In genomic region chr11:1652778-1653540, GRCh38 we compare ENCODE assay signal across 9 cellular contexts. TPM values are rescaled to one million over a fixed set of nuclear protein-coding genes. Genes with fewer than 3 reads are reported as not detected.
DNase-seq lines count a peak whose midpoint lies in the region; ATAC-seq and TF ChIP-seq lines count a peak whose summit lies in the region.
"Had no signal": no experiment of that assay in that cellular context is flagged by ENCODE, and none has a peak within 500 bp of the region (broad histone marks: within the 10 kb centered on the region; RNA-seq: fewer than 3 reads in every experiment).

No MANE protein-coding gene starts in this region.

- H3K4me1 Mint-ChIP-seq in CD4-positive, alpha-beta memory T cell, result peaks cover 0 to 2% (median under 1%) of the 10 kb centered on the region in 4 donors
- H3K4me1 Mint-ChIP-seq in HFFc6 (ENCODE audit: low read depth), result no peaks in the 10 kb centered on the region

- peak; percentile 80 to 87 for ATAC-seq in activated naive CD4-positive, alpha-beta T cell treated with anti-CD3 and anti-CD28 coated beads, Interleukin-2, amount 50 U/mL, for 72 hours
- ATAC-seq in heart left ventricle (peak; percentile 59 to 89 (median 80)), aorta (ENCODE audit: low FRiP score) (peak; percentile 92), GM18867 (IDR thresholded peaks at IDR 0.05; ENCODE audit: unreplicated experiment) (no peak)

- H3K9me3 ChIP-seq in CD4-positive, alpha-beta memory T cell (ENCODE audit: control insufficient read depth in 1 of 2, low read length in 2 of 2), result no peaks in the 10 kb centered on the region
- H3K9me3 ChIP-seq in heart left ventricle, result no peaks in the 10 kb centered on the region
- H3K9me3 ChIP-seq in prostate gland, result no peaks in the 10 kb centered on the region
- H3K9me3 ChIP-seq in aorta (ENCODE audit: control insufficient read depth, low read length), result no peaks in the 10 kb centered on the region

- H3K27ac ChIP-seq in CD4-positive, alpha-beta memory T cell (ENCODE audit: low read depth, low read length), result no peak overlapping the region
- H3K27ac ChIP-seq in heart left ventricle (no peak overlapping the region), prostate gland (no peak overlapping the region), aorta (ENCODE audit: low read depth in 1 of 2, low read length in 2 of 2) (no peak overlapping the region)

- no peak for TF ChIP-seq POLR2A in heart left ventricle (IDR thresholded peaks at IDR 0.05)
- no peak for TF ChIP-seq POLR2A in prostate gland (IDR thresholded peaks at IDR 0.05)

- TF ChIP-seq CTCF in HFFc6 (IDR thresholded peaks at IDR 0.05), result peak; percentile 100
- TF ChIP-seq CTCF in heart left ventricle (IDR thresholded peaks at IDR 0.05), result peak; percentile 95 to 99 (median 97)
- peak; percentile 96 to 98 (median 97) for TF ChIP-seq CTCF in prostate gland (IDR thresholded peaks at IDR 0.05)

- CTCF ChIA-PET in CD4-positive, alpha-beta memory T cell (lab: Charles Lee; ENCODE audit: partially characterized antibody), result interaction anchor here (0.6 to 3.5 kb wide), 43 partner anchors 9 to 920 kb away, joined by 3 to 59 read pairs (median 4); partner anchors contain the start of genes KRTAP5-5, KRTAP5-6, LSP1 and SYT8

- peaks cover 7 to 15% of the 10 kb centered on the region in 2 donors for H3K27me3 Mint-ChIP-seq in CD4-positive, alpha-beta memory T cell
- peaks cover 53% of the 10 kb centered on the region for H3K27me3 Mint-ChIP-seq in HFFc6 (ENCODE audit: insufficient read depth)

- DNase-seq in CD4-positive, alpha-beta memory T cell, result peak; percentile 62 to 79 (median 72)
- DNase-seq in HFFc6, result peak; percentile 38
- DNase-seq in SKM-1 (lab: John Stamatoyannopoulos, UW; ENCODE audit: unreplicated experiment), result peak; percentile 29
- DNase-seq in activated naive CD4-positive, alpha-beta T cell treated with anti-CD3 and anti-CD28 coated beads, Interleukin-2, amount 50 U/mL, for 72 hours (ENCODE audit: low spot score in 2 of 2), result peak; percentile 72 to 85
- peak; percentile 67 to 89 (median 72) for DNase-seq in heart left ventricle
- DNase-seq in prostate gland (ENCODE audit: low spot score), result peak; percentile 54
- peak; percentile 78 to 94 for DNase-seq in aorta

- H3K9me3 Mint-ChIP-seq in CD4-positive, alpha-beta memory T cell, result no peaks in the 10 kb centered on the region
- no peaks in the 10 kb centered on the region for H3K9me3 Mint-ChIP-seq in HFFc6
- H3K9me3 Mint-ChIP-seq in activated naive CD4-positive, alpha-beta T cell treated with anti-CD3 and anti-CD28 coated beads, Interleukin-2, amount 50 U/mL, for 72 hours, result no peaks in the 10 kb centered on the region

- POLR2A ChIA-PET in CD4-positive, alpha-beta memory T cell (lab: Charles Lee; ENCODE audit: partially characterized antibody), result interaction anchor here (1.0 kb wide), 2 partner anchors 41 to 181 kb away, joined by 3 to 6 read pairs; no protein-coding TSS in a partner anchor

- intact Hi-C loops in CD4-positive, alpha-beta memory T cell (cut with micrococcal nuclease), result no loop called here
- intact Hi-C loops in heart left ventricle (cut with DNase I), result loop anchor here (1.0 to 10.0 kb wide), 11 partner anchors 39 to 504 kb away; partner anchors contain the start of gene SYT8 (in 2 of the 10)
- intact Hi-C loops in prostate gland (cut with DNase I), result loop anchor here (5.0 to 10.0 kb wide), 2 partner anchors 39 to 502 kb away; no protein-coding TSS in a partner anchor
- intact Hi-C loops in aorta (cut with DNase I), result loop anchor here (1.0 to 10.0 kb wide), 3 partner anchors 179 to 502 kb away; partner anchors contain the start of gene SYT8 (in 1 of the 2)

- H3K36me3 Mint-ChIP-seq in CD4-positive, alpha-beta memory T cell, result no peaks in the 10 kb centered on the region
- H3K36me3 Mint-ChIP-seq in HFFc6 (ENCODE audit: low read depth), result no peaks in the 10 kb centered on the region
- no peaks in the 10 kb centered on the region for H3K36me3 Mint-ChIP-seq in activated naive CD4-positive, alpha-beta T cell treated with anti-CD3 and anti-CD28 coated beads, Interleukin-2, amount 50 U/mL, for 72 hours

- peak overlapping the region in 1 of 7 donors; percentile 57 for H3K27ac Mint-ChIP-seq in CD4-positive, alpha-beta memory T cell
- no peak overlapping the region for H3K27ac Mint-ChIP-seq in HFFc6
- no peak overlapping the region for H3K27ac Mint-ChIP-seq in activated naive CD4-positive, alpha-beta T cell treated with anti-CD3 and anti-CD28 coated beads, Interleukin-2, amount 50 U/mL, for 72 hours

- H3K4me3 ChIP-seq in CD4-positive, alpha-beta memory T cell (ENCODE audit: low read length in 2 of 2), result no peak overlapping the region
- no peak overlapping the region for H3K4me3 ChIP-seq in heart left ventricle
- no peak overlapping the region for H3K4me3 ChIP-seq in prostate gland
- no peak overlapping the region for H3K4me3 ChIP-seq in aorta (ENCODE audit: low read length in 2 of 2)

- 20 to 37% (median 32%) methylated on average over 9 to 34 of the region's 34 CpGs for WGBS in heart left ventricle, 4 donors
- 32% methylated on average over 34 of the region's 34 CpGs for WGBS in prostate gland
- WGBS in aorta, 2 donors, result 33 to 35% methylated on average over 34 of the region's 34 CpGs

- H3K4me1 ChIP-seq in CD4-positive, alpha-beta memory T cell (ENCODE audit: insufficient read depth, low read length), result no peaks in the 10 kb centered on the region
- peaks cover 0 to 8% (median 0%) of the 10 kb centered on the region in 12 donors for H3K4me1 ChIP-seq in heart left ventricle
- no peaks in the 10 kb centered on the region for H3K4me1 ChIP-seq in prostate gland (replicated peaks)
- no peaks in the 10 kb centered on the region for H3K4me1 ChIP-seq in aorta (ENCODE audit: control insufficient read depth in 1 of 2, insufficient read depth in 2 of 2, low read length in 2 of 2)

- no peak overlapping the region for H3K4me3 Mint-ChIP-seq in CD4-positive, alpha-beta memory T cell
- no peak overlapping the region for H3K4me3 Mint-ChIP-seq in HFFc6

- no peaks in the 10 kb centered on the region for H3K36me3 ChIP-seq in CD4-positive, alpha-beta memory T cell (ENCODE audit: insufficient read depth, low read length)
- H3K36me3 ChIP-seq in heart left ventricle, result no peaks in the 10 kb centered on the region
- H3K36me3 ChIP-seq in prostate gland, result no peaks in the 10 kb centered on the region
- no peaks in the 10 kb centered on the region for H3K36me3 ChIP-seq in aorta (ENCODE audit: control insufficient read depth in 1 of 2, insufficient read depth in 2 of 2, low read length in 1 of 2)

- H3K27me3 ChIP-seq in CD4-positive, alpha-beta memory T cell (ENCODE audit: insufficient read depth, low read length), result no peaks in the 10 kb centered on the region
- H3K27me3 ChIP-seq in heart left ventricle (peaks cover 0 to 27% (median 0%) of the 10 kb centered on the region in 9 donors), prostate gland (replicated peaks; ENCODE audit: insufficient read depth) (no peaks in the 10 kb centered on the region), aorta (ENCODE audit: control insufficient read depth in 1 of 2, insufficient read depth in 2 of 2, low read length in 1 of 2) (no peaks in the 10 kb centered on the region)

RNA-seq across cellular contexts. Expression of gene KRTAP5-5, which starts 23.4 kb away (rescaled TPM):
- total RNA-seq in CD4-positive, alpha-beta memory T cell, result not detected
- polyA plus RNA-seq in CD4-positive, alpha-beta memory T cell, result not detected
- total RNA-seq in HFFc6 (2021; fragmentation: NEBNext Ultra II Directional; extraction: Animal tissue kit (Norgen Biotek cat#: 25700)), result not detected
- not detected for total RNA-seq in activated naive CD4-positive, alpha-beta T cell treated with anti-CD3 and anti-CD28 coated beads, Interleukin-2, amount 50 U/mL, for 72 hours
- total RNA-seq in heart left ventricle, result not detected
- not detected for polyA plus RNA-seq in heart left ventricle
- total RNA-seq in prostate gland, result not detected
- total RNA-seq in aorta, result not detected
- polyA plus RNA-seq in aorta, result not detected
- total RNA-seq: T-helper 2 cell treated with Interferon-gamma antibody and Interleukin-4, amounts not matched to agents 100 ng/mL and 5 ng/mL, for 36 hours had no signal

RNA-seq across cellular contexts. Expression of gene KRTAP5-4, which starts 31.0 kb away (rescaled TPM):
- not detected for total RNA-seq in CD4-positive, alpha-beta memory T cell
- not detected for polyA plus RNA-seq in CD4-positive, alpha-beta memory T cell
- total RNA-seq in HFFc6 (2021; fragmentation: NEBNext Ultra II Directional; extraction: Animal tissue kit (Norgen Biotek cat#: 25700)), result not detected
- total RNA-seq in activated naive CD4-positive, alpha-beta T cell treated with anti-CD3 and anti-CD28 coated beads, Interleukin-2, amount 50 U/mL, for 72 hours, result not detected
- total RNA-seq in heart left ventricle, result not detected
- polyA plus RNA-seq in heart left ventricle, result not detected
- total RNA-seq in prostate gland, result not detected
- total RNA-seq in aorta, result not detected
- not detected for polyA plus RNA-seq in aorta
- total RNA-seq: T-helper 2 cell treated with Interferon-gamma antibody and Interleukin-4, amounts not matched to agents 100 ng/mL and 5 ng/mL, for 36 hours had no signal

RNA-seq across cellular contexts. Expression of gene KRTAP5-6, which starts 44.0 kb away (rescaled TPM):
- total RNA-seq in CD4-positive, alpha-beta memory T cell, result not detected
- polyA plus RNA-seq in CD4-positive, alpha-beta memory T cell, result not detected
- not detected for total RNA-seq in HFFc6 (2021; fragmentation: NEBNext Ultra II Directional; extraction: Animal tissue kit (Norgen Biotek cat#: 25700))
- not detected for total RNA-seq in activated naive CD4-positive, alpha-beta T cell treated with anti-CD3 and anti-CD28 coated beads, Interleukin-2, amount 50 U/mL, for 72 hours
- not detected for total RNA-seq in heart left ventricle
- not detected for polyA plus RNA-seq in heart left ventricle
- total RNA-seq in prostate gland, result not detected
- total RNA-seq in aorta, result not detected
- polyA plus RNA-seq in aorta, result not detected
- total RNA-seq: T-helper 2 cell treated with Interferon-gamma antibody and Interleukin-4, amounts not matched to agents 100 ng/mL and 5 ng/mL, for 36 hours had no signal

RNA-seq across cellular contexts. Expression of gene KRTAP5-3, which starts 44.7 kb away (rescaled TPM):
- total RNA-seq in CD4-positive, alpha-beta memory T cell, result not detected
- polyA plus RNA-seq in CD4-positive, alpha-beta memory T cell, result not detected
- not detected for total RNA-seq in HFFc6 (2021; fragmentation: NEBNext Ultra II Directional; extraction: Animal tissue kit (Norgen Biotek cat#: 25700))
- total RNA-seq in activated naive CD4-positive, alpha-beta T cell treated with anti-CD3 and anti-CD28 coated beads, Interleukin-2, amount 50 U/mL, for 72 hours, result not detected
- total RNA-seq in heart left ventricle (not detected), prostate gland (not detected), aorta (not detected)
- polyA plus RNA-seq in heart left ventricle (not detected), aorta (not detected)
- total RNA-seq: T-helper 2 cell treated with Interferon-gamma antibody and Interleukin-4, amounts not matched to agents 100 ng/mL and 5 ng/mL, for 36 hours had no signal

RNA-seq across cellular contexts. Expression of gene KRTAP5-2, which starts 54.9 kb away (rescaled TPM):
- not detected for total RNA-seq in CD4-positive, alpha-beta memory T cell
- polyA plus RNA-seq in CD4-positive, alpha-beta memory T cell, result not detected
- not detected for total RNA-seq in HFFc6 (2021; fragmentation: NEBNext Ultra II Directional; extraction: Animal tissue kit (Norgen Biotek cat#: 25700))
- not detected for total RNA-seq in activated naive CD4-positive, alpha-beta T cell treated with anti-CD3 and anti-CD28 coated beads, Interleukin-2, amount 50 U/mL, for 72 hours
- total RNA-seq in heart left ventricle, result not detected
- not detected for polyA plus RNA-seq in heart left ventricle
- total RNA-seq in prostate gland, result not detected
- not detected for total RNA-seq in aorta
- polyA plus RNA-seq in aorta, result not detected
- total RNA-seq: T-helper 2 cell treated with Interferon-gamma antibody and Interleukin-4, amounts not matched to agents 100 ng/mL and 5 ng/mL, for 36 hours had no signal

Comparison
In these comparisons a context has a peak if more than half of its experiments do, and no peak if none do; other contexts are left out.
1. DNase-seq: peak in every context shown above with its lines; median percentile 86 in aorta; 78 in activated naive CD4-positive, alpha-beta T cell treated with anti-CD3 and anti-CD28 coated beads, Interleukin-2, amount 50 U/mL, for 72 hours; 72 in CD4-positive, alpha-beta memory T cell; 72 in heart left ventricle; 54 in prostate gland; 38 in HFFc6; 29 in SKM-1.